8 cellular contexts compared by ENCODE assay signal in genomic region chr3:67685499-67685898, GRCh38. TPM values are rescaled to one million over a fixed set of nuclear protein-coding genes. Genes with fewer than 3 reads are reported as not detected.
DNase-seq lines count a peak whose midpoint lies in the region; ATAC-seq and TF ChIP-seq lines count a peak whose summit lies in the region.

No MANE protein-coding gene starts in this region.

- H4K20me1 ChIP-seq in GM23338 (replicated peaks; ENCODE audit: insufficient read depth) = no peaks in the 10 kb centered on the region

- H3K4me1 Mint-ChIP-seq in Calu3 (ENCODE audit: low read depth, unreplicated experiment) = no peaks in the 10 kb centered on the region
- H3K4me1 Mint-ChIP-seq in GM23338 = no peaks in the 10 kb centered on the region

- DNase-seq in kidney tubule cell (ENCODE audit: low spot score) (no peak), Calu3 (no peak), psoas muscle (no peak), GM23338 (ENCODE audit: low spot score) (no peak)

- 55 to 72% (median 70%) methylated on average over 1 of the region's 1 CpG for WGBS in psoas muscle, 3 donors

- H3K9me3 Mint-ChIP-seq in Calu3 (ENCODE audit: low read depth, unreplicated experiment) (no peaks in the 10 kb centered on the region), GM23338 (no peaks in the 10 kb centered on the region)

- no peak overlapping the region for H3K4me2 ChIP-seq in GM23338

- H3K9ac ChIP-seq in endocrine pancreas (ENCODE audit: control insufficient read depth, insufficient read depth, low read length) = no peak overlapping the region

- H3K36me3 ChIP-seq in endocrine pancreas (ENCODE audit: control insufficient read depth, insufficient read depth, low read length) = no peaks in the 10 kb centered on the region
- H3K36me3 ChIP-seq in psoas muscle (ENCODE audit: insufficient read depth in 1 of 2, low read depth in 1 of 2) = no peaks in the 10 kb centered on the region
- no peaks in the 10 kb centered on the region for H3K36me3 ChIP-seq in GM23338 (ENCODE audit: insufficient read depth)

- H3K27me3 ChIP-seq in endocrine pancreas (ENCODE audit: control insufficient read depth, insufficient read depth, low read length) (no peaks in the 10 kb centered on the region), psoas muscle (ENCODE audit: insufficient read depth in 3 of 3, low read length in 2 of 3) (no peaks in the 10 kb centered on the region), GM23338 (ENCODE audit: insufficient read depth) (no peaks in the 10 kb centered on the region)

- intact Hi-C loops in Calu3 (cut with micrococcal nuclease; ENCODE audit: unreplicated experiment) = no loop called here
- intact Hi-C loops in psoas muscle (cut with DNase I) = no loop called here

- H3K9me2 ChIP-seq in GM23338 (ENCODE audit: insufficient read depth) = no peaks in the 10 kb centered on the region

- H3K27me3 Mint-ChIP-seq in Calu3 (ENCODE audit: unreplicated experiment) = no peaks in the 10 kb centered on the region
- H3K27me3 Mint-ChIP-seq in GM23338 (ENCODE audit: insufficient read depth, low read depth, poor library complexity) = peaks cover 3% of the 10 kb centered on the region

- ATAC-seq in GM18499 (IDR thresholded peaks at IDR 0.05; ENCODE audit: insufficient read depth, unreplicated experiment) (peak; percentile 100), GM21381 (IDR thresholded peaks at IDR 0.05; ENCODE audit: unreplicated experiment) (peak; percentile 99), HG03439 (IDR thresholded peaks at IDR 0.05; ENCODE audit: unreplicated experiment) (peak; percentile 96), psoas muscle (no peak), GM23338 (no peak)

- H3F3A ChIP-seq in GM23338 (replicated peaks; ENCODE audit: low read depth) = no peaks in the 10 kb centered on the region

- H3K27ac ChIP-seq in psoas muscle = no peak overlapping the region
- no peak overlapping the region for H3K27ac ChIP-seq in GM23338 (ENCODE audit: low read depth)

- H3K27ac Mint-ChIP-seq in Calu3 (ENCODE audit: unreplicated experiment) = no peak overlapping the region
- no peak overlapping the region for H3K27ac Mint-ChIP-seq in GM23338

- H3K9me3 ChIP-seq in endocrine pancreas (ENCODE audit: control insufficient read depth, low read length) = no peaks in the 10 kb centered on the region
- no peaks in the 10 kb centered on the region for H3K9me3 ChIP-seq in psoas muscle

- BruUV-seq in Calu3 (replicated peaks; lab: Mats Ljungman, UMichigan) = no TSS peak

- no peaks in the 10 kb centered on the region for H3K36me3 Mint-ChIP-seq in Calu3 (ENCODE audit: insufficient read depth, unreplicated experiment)
- no peaks in the 10 kb centered on the region for H3K36me3 Mint-ChIP-seq in GM23338 (ENCODE audit: low read depth)

- peak overlapping the region; percentile 12 for H3K4me3 ChIP-seq in endocrine pancreas (ENCODE audit: control insufficient read depth, insufficient read depth, low read length)
- H3K4me3 ChIP-seq in psoas muscle = no peak overlapping the region
- no peak overlapping the region for H3K4me3 ChIP-seq in GM23338

- H3K4me3 Mint-ChIP-seq in Calu3 (ENCODE audit: low read depth, unreplicated experiment) (no peak overlapping the region), GM23338 (no peak overlapping the region)

- TF ChIP-seq CTCF in Calu3 (IDR thresholded peaks at IDR 0.05; ENCODE audit: unreplicated experiment) = no peak
- no peak for TF ChIP-seq CTCF in psoas muscle (IDR thresholded peaks at IDR 0.05)
- no peak for TF ChIP-seq CTCF in GM23338 (conservative IDR thresholded peaks at IDR 0.05; ENCODE audit: low read depth in 2 of 2)

- CTCF ChIA-PET in Calu3 (lab: Charles Lee) = no interaction called here

- H3K79me2 ChIP-seq in GM23338 (replicated peaks; ENCODE audit: insufficient read depth) = no peaks in the 10 kb centered on the region

- no peak overlapping the region for H2AFZ ChIP-seq in GM23338

- no peaks in the 10 kb centered on the region for H3K4me1 ChIP-seq in endocrine pancreas (ENCODE audit: control insufficient read depth, insufficient read depth, low read length)
- no peaks in the 10 kb centered on the region for H3K4me1 ChIP-seq in psoas muscle
- no peaks in the 10 kb centered on the region for H3K4me1 ChIP-seq in GM23338 (ENCODE audit: insufficient read depth)

TF ChIP-seq in GM23338, 12 proteins besides CTCF, POLR2A, EP300 and RAD21:
- TF ChIP-seq POLR2AphosphoS5 (IDR thresholded peaks at IDR 0.05; ENCODE audit: low read depth) = no peak
- no peak for TF ChIP-seq ZNF462 (CRISPR knock-in tag; IDR thresholded peaks at IDR 0.05)
- no peak for TF ChIP-seq ZNF331 (CRISPR knock-in tag; IDR thresholded peaks at IDR 0.05; ENCODE audit: low read depth)
- no peak for TF ChIP-seq ETS1 (IDR thresholded peaks at IDR 0.05)

RNA-seq across cellular contexts. Expression of gene SUCLG2, which starts 31.1 kb away (rescaled TPM):
- 49.5 and 56.6 TPM in 2 replicates for total RNA-seq in Calu3 (2022)
- total RNA-seq in psoas muscle = 100 to 1,000 TPM in 1 of 4 donors, 10 to 100 TPM in 3; 74.5 to 102 (median 84.9) TPM
- polyA plus RNA-seq in psoas muscle = 10 to 100 TPM; 63.7 to 98.3 (median 90.5) TPM
- 39.0 and 42.4 TPM in 2 replicates for total RNA-seq in GM23338 (2014; rRNA removed; shearing (Covaris generic))
- polyA plus RNA-seq in GM23338 (2016; fragmentation: Nextera tagmentation; extraction: Ambion mirVana) = 27.6 and 29.3 TPM in 2 replicates

Comparison
In these comparisons a context has a peak if more than half of its experiments do, and no peak if none do; other contexts are left out.
1. ATAC-seq: peak in GM18499 (single experiment), GM21381 (single experiment) and HG03439 (single experiment); none in psoas muscle (0 of 4) and GM23338 (single experiment).